10 cellular contexts compared by ENCODE assay signal in genomic region chr17:14158707-14159106, GRCh38.
"Had no signal": no experiment of that assay in that cellular context is flagged by ENCODE, and none has a peak within 500 bp of the region (broad histone marks: within the 10 kb centered on the region; RNA-seq: fewer than 3 reads in every experiment).

No MANE protein-coding gene starts in this region.

- H3K27me3 Mint-ChIP-seq: IgD-negative memory B cell had no signal

- H3K4me1 ChIP-seq: HAP-1 had no signal

- ATAC-seq: HCT116 had no signal

- H3K27ac Mint-ChIP-seq: HFFc6, IgD-negative memory B cell had no signal

- H3K9me3 Mint-ChIP-seq: HFFc6 had no signal

- H2AFZ ChIP-seq: GM23248 had no signal

- DNase-seq: GM23248, GOT3, H7, HFFc6, Kasumi-1, KG1 had no signal

- H3K9me3 ChIP-seq: HAP-1 had no signal

- H3K4me3 Mint-ChIP-seq: HFFc6, IgD-negative memory B cell had no signal

- H3K9ac ChIP-seq: GM23248 had no signal

- H3K27ac ChIP-seq: GM23248, HL-60 had no signal

- H3K4me3 ChIP-seq: GM23248, HAP-1 had no signal

- H3K36me3 ChIP-seq: HAP-1 had no signal
